Comparison of ENCODE assay signal across 1 cellular context in genomic region chr15:52238989-52239525, GRCh38. TPM values are rescaled to one million over a fixed set of nuclear protein-coding genes. Genes with fewer than 3 reads are reported as not detected.
"Had no signal": no experiment of that assay in that cellular context is flagged by ENCODE, and none has a peak within 500 bp of the region (broad histone marks: within the 10 kb centered on the region; RNA-seq: fewer than 3 reads in every experiment).

No MANE protein-coding gene starts in this region.

RNA-seq across cellular contexts. Expression of gene MYO5C, which starts 56.5 kb away (rescaled TPM):
- total RNA-seq: fibroblast of villous mesenchyme had no signal
